In the genomic region with DNA sequence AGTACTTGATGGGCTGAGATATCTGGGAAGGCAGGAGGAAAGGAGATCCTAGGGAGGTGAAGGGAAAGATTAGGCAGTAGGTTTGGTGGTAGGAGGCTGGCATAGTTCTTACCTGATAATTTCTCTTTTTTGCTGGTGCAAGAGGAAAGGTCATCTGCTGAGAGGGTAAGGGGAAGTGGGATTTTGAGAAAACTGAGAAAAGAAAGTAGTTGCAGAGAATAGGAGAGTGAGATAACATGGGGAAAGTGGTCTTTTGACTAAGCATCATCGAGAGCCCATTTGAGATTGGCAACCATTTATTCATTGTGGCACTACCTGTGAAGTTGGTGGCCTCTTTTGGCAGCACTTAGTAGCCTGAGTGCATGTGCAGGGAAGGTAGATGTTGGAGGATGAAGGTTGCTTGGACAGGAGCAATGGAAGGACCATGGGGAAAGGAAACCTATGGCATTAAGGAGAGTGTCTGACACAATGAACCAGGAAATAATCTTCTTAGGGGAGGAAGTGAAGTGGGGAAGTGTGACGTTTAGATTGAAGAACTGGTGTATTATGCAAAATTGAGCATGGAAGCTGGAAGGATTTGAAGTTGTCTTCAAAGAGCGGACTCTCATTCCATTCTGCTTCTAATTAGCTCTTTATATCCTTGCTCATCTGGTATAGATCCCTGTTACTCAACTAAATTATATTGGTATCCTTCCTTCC, we compare ENCODE assay signal across 25 cellular contexts. TPM values are rescaled to one million over a fixed set of nuclear protein-coding genes. Genes with fewer than 3 reads are reported as not detected.
DNase-seq lines count a peak whose midpoint lies in the region; ATAC-seq and TF ChIP-seq lines count a peak whose summit lies in the region.
"Had no signal": no experiment of that assay in that cellular context is flagged by ENCODE, and none has a peak within 500 bp of the region (broad histone marks: within the 10 kb centered on the region; RNA-seq: fewer than 3 reads in every experiment).

No MANE protein-coding gene starts in this region.

- no peaks in the 10 kb centered on the region for H3K9me2 ChIP-seq in OCI-LY7 (ENCODE audit: insufficient read depth, low read length)

- no peaks in the 10 kb centered on the region for H3K9me3 ChIP-seq in OCI-LY7 (ENCODE audit: low read length)
- H3K9me3 ChIP-seq in CD8-positive, alpha-beta memory T cell (ENCODE audit: low read length), result no peaks in the 10 kb centered on the region
- H3K9me3 ChIP-seq: BE2C, MG63, SJCRH30 had no signal

- no peaks in the 10 kb centered on the region for H4K20me1 ChIP-seq in OCI-LY7 (ENCODE audit: insufficient read depth, low read length)

- H3K4me3 ChIP-seq in OCI-LY7 (ENCODE audit: low read depth, low read length, poor library complexity, severe bottlenecking), result no peak overlapping the region
- no peak overlapping the region for H3K4me3 ChIP-seq in CD8-positive, alpha-beta memory T cell (ENCODE audit: low read length)
- H3K4me3 ChIP-seq: MG63, PC-9, SJCRH30 had no signal

- no peak overlapping the region for H3K27ac Mint-ChIP-seq in CD8-positive, alpha-beta memory T cell
- H3K27ac Mint-ChIP-seq: T-cell had no signal

- H3K36me3 Mint-ChIP-seq in CD8-positive, alpha-beta memory T cell, result peaks cover 0 to 3% (median 2%) of the 10 kb centered on the region in 3 donors

- ATAC-seq in HG02870 (IDR thresholded peaks at IDR 0.05; ENCODE audit: unreplicated experiment), result peak; percentile 63
- ATAC-seq: Right ventricle myocardium inferior, SK-N-SH treated with all-trans-retinoic acid at 6 μM for 48 hours, T-cell had no signal

- no TSS peak for BruUV-seq in OCI-LY7 (replicated peaks; lab: Mats Ljungman, UMichigan)

- no peak for TF ChIP-seq CTCF in OCI-LY7 (conservative IDR thresholded peaks at IDR 0.05; ENCODE audit: low read length)

- no peaks in the 10 kb centered on the region for H3K27me3 Mint-ChIP-seq in CD8-positive, alpha-beta memory T cell
- H3K27me3 Mint-ChIP-seq: T-cell had no signal

- intact Hi-C loops in OCI-LY7 (cut with micrococcal nuclease; ENCODE audit: unreplicated experiment), result no loop called here

- H3K4me3 Mint-ChIP-seq in CD8-positive, alpha-beta memory T cell, result no peak overlapping the region
- H3K4me3 Mint-ChIP-seq: T-cell had no signal

- no peak overlapping the region for H3K4me2 ChIP-seq in OCI-LY7 (ENCODE audit: low read length)
- H3K4me2 ChIP-seq: PC-9 had no signal

- H3K79me2 ChIP-seq in OCI-LY7 (ENCODE audit: insufficient read depth, low read depth, low read length), result no peaks in the 10 kb centered on the region

- H3K4me1 ChIP-seq in OCI-LY7 (ENCODE audit: insufficient read depth, low read length, poor library complexity, severe bottlenecking), result peaks cover 7% of the 10 kb centered on the region
- no peaks in the 10 kb centered on the region for H3K4me1 ChIP-seq in CD8-positive, alpha-beta memory T cell (ENCODE audit: insufficient read depth, low read length)
- H3K4me1 ChIP-seq: BE2C, SJCRH30 had no signal

- POLR2A ChIA-PET in OCI-LY7 (lab: Charles Lee), result interaction anchor here (0.7 to 1.6 kb wide), 4 partner anchors 13 to 54 kb away, joined by 3 read pairs; no protein-coding TSS in a partner anchor
- POLR2A ChIA-PET in CD8-positive, alpha-beta memory T cell (lab: Charles Lee), result no interaction called here

- peak; percentile 22 for DNase-seq in NOMO-1 treated with DMSO at 0.1 percent for 48 hours (lab: John Stamatoyannopoulos, UW; ENCODE audit: unreplicated experiment)
- DNase-seq in NOMO-1 treated with dmso at 0.1 percent for 144 hours (lab: John Stamatoyannopoulos, UW; ENCODE audit: unreplicated experiment), result no peak
- no peak for DNase-seq in OCI-LY7 (ENCODE audit: low spot score)
- DNase-seq in activated CD4-positive, alpha-beta T cell treated with anti-CD3 and anti-CD28 coated beads, Interleukin-2, amount 50 U/mL, for 1 hour, result no peak
- DNase-seq in CD8-positive, alpha-beta memory T cell, result no peak
- no peak for DNase-seq in NCI-H446 treated with DMSO at 0.1 percent for 48 hours (lab: John Stamatoyannopoulos, UW)
- DNase-seq in HUDEP-2 (lab: John Stamatoyannopoulos, UW; ENCODE audit: unreplicated experiment in 76 of 76), result no peak
- DNase-seq: 8988T, ACHN, BE2C, DMS153, DND-41, KBM-7, MG63, NCI-H1048, NCI-H1417, NCI-H1694, NCI-H2029 treated with DMSO at 0.1 percent for 48 hours, NCI-H526 treated with DMSO at 0.1 percent for 48 hours, PC-9, SJCRH30, T-cell had no signal

- no peaks in the 10 kb centered on the region for H3K9me3 Mint-ChIP-seq in CD8-positive, alpha-beta memory T cell
- H3K9me3 Mint-ChIP-seq: T-cell had no signal

- no peaks in the 10 kb centered on the region for H3K4me1 Mint-ChIP-seq in CD8-positive, alpha-beta memory T cell
- H3K4me1 Mint-ChIP-seq: T-cell had no signal

- peak overlapping the region; percentile 24; the same call in 1 of the 2 replicates for H2AFZ ChIP-seq in OCI-LY7 (ENCODE audit: low read length)
- H2AFZ ChIP-seq: PC-9 had no signal

- CTCF ChIA-PET in OCI-LY7 (lab: Charles Lee; ENCODE audit: unreplicated experiment), result no interaction called here
- CTCF ChIA-PET in CD8-positive, alpha-beta memory T cell (lab: Charles Lee), result no interaction called here

- H3K36me3 ChIP-seq in OCI-LY7 (ENCODE audit: insufficient read depth, low read length), result peaks cover 3% of the 10 kb centered on the region
- H3K36me3 ChIP-seq in CD8-positive, alpha-beta memory T cell (ENCODE audit: insufficient read depth, low read length), result no peaks in the 10 kb centered on the region
- H3K36me3 ChIP-seq: BE2C, MG63, SJCRH30 had no signal

- no peak overlapping the region for H3K27ac ChIP-seq in OCI-LY7 (ENCODE audit: low read depth, low read length, poor library complexity, severe bottlenecking)
- H3K27ac ChIP-seq in CD8-positive, alpha-beta memory T cell (ENCODE audit: low read depth, low read length), result no peak overlapping the region
- H3K27ac ChIP-seq: PC-9, SJCRH30 had no signal

- no peaks in the 10 kb centered on the region for H3K27me3 ChIP-seq in CD8-positive, alpha-beta memory T cell (ENCODE audit: insufficient read depth, low read length, poor library complexity, severe bottlenecking)
- H3K27me3 ChIP-seq: BE2C, MG63, SJCRH30 had no signal

RNA-seq across cellular contexts. Expression of gene USP13, which starts 21.9 kb away (rescaled TPM):
- total RNA-seq in OCI-LY7 (2014; rRNA removed; shearing (Covaris generic)), result 23.7 and 25.8 TPM in 2 replicates
- total RNA-seq in OCI-LY7 (2022), result 49.7 and 55.2 TPM in 2 replicates
- 10 to 100 TPM; 12.7 to 13.8 TPM for total RNA-seq in CD8-positive, alpha-beta memory T cell
- 13.3 TPM for polyA plus RNA-seq in CD8-positive, alpha-beta memory T cell

RNA-seq across cellular contexts. Expression of gene NDUFB5, which starts 26.3 kb away (rescaled TPM):
- 81.5 and 84.1 TPM in 2 replicates for total RNA-seq in OCI-LY7 (2014; rRNA removed; shearing (Covaris generic))
- total RNA-seq in OCI-LY7 (2022), result 110 and 112 TPM in 2 replicates
- total RNA-seq in CD8-positive, alpha-beta memory T cell, result 100 to 1,000 TPM; 110 to 126 TPM
- 66.5 TPM for polyA plus RNA-seq in CD8-positive, alpha-beta memory T cell

RNA-seq across cellular contexts. Expression of gene MRPL47, which starts 26.5 kb away (rescaled TPM):
- total RNA-seq in OCI-LY7 (2014; rRNA removed; shearing (Covaris generic)), result 25.9 and 50.4 TPM in 2 replicates
- 42.5 and 47.2 TPM in 2 replicates for total RNA-seq in OCI-LY7 (2022)
- total RNA-seq in CD8-positive, alpha-beta memory T cell, result 10 to 100 TPM; 68.5 to 73.0 TPM
- polyA plus RNA-seq in CD8-positive, alpha-beta memory T cell, result 51.7 TPM
